Comparison of ENCODE assay signal across 8 cellular contexts in the genomic region with DNA sequence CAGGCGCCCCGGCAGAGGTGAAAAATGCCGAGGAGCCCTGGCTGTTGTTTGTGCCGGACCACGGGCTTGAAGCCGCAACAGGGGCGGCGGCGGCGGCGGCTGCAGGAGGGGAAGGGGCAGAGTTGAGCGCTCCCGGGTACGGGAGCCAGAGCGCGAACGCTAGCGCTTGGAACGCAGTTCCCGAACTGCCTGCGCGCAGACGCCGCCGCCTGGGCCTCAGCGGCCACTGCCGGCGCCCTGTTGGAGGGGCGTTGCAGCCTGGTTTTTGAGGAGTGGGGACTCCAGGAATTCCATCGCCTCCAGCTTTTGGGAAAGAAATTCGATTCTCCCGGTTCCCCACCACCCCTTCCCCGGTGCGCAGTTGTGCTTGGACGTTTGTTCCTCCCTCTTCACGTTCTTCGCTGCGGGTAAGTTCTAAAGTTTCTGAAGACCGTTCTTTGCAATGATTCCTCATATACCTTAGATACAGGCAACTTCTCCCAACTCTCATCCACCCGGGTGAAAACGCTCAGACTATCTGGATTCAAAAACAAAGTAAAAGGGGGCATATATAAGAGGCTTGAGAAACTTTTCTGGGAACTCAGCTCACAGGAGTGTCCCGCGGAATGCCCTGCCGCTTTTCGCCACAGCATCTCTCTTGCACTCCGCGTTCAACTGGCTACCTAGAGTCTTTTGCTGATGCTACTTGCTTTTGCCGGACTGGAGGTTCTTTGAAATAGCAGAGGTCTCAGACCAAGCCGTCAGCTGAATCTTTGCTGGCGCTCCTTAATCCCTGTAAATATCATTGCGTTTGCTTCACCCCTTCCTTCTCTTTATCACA. TPM values are rescaled to one million over a fixed set of nuclear protein-coding genes. Genes with fewer than 3 reads are reported as not detected.
DNase-seq lines count a peak whose midpoint lies in the region; ATAC-seq and TF ChIP-seq lines count a peak whose summit lies in the region.

No MANE protein-coding gene starts in this region.

- POLR2A ChIA-PET in CD4-positive, alpha-beta memory T cell (lab: Charles Lee; ENCODE audit: partially characterized antibody), result no interaction called here

- peaks cover 0 to 2% of the 10 kb centered on the region in 2 donors for H3K36me3 Mint-ChIP-seq in CD4-positive, alpha-beta memory T cell
- H3K36me3 Mint-ChIP-seq in stimulated activated memory B cell treated with anti-CD40 and anti-IgM and Interleukin-4, amounts not matched to agents 10 μg/mL and 1 μg/mL and 100 μg/mL, for 72 hours, result no peaks in the 10 kb centered on the region

- DNase-seq in CD4-positive, alpha-beta memory T cell, result no peak
- DNase-seq in GM23248 (peak; percentile 81), RWPE2 (ENCODE audit: low spot score) (no peak), coronary artery (ENCODE audit: low spot score) (peak; percentile 75), left kidney (ENCODE audit: low read depth, low spot score) (peak; percentile 86)

- peak overlapping the region in 1 of 2 donors; percentile 45 for H3K4me3 ChIP-seq in CD4-positive, alpha-beta memory T cell (ENCODE audit: low read length in 2 of 2)
- H3K4me3 ChIP-seq in GM23248, result peak overlapping the region; percentile 92
- peak overlapping the region; percentile 63 for H3K4me3 ChIP-seq in RWPE2 (ENCODE audit: severe bottlenecking)
- peak overlapping the region; percentile 92 for H3K4me3 ChIP-seq in coronary artery

- CTCF ChIA-PET in CD4-positive, alpha-beta memory T cell (lab: Charles Lee; ENCODE audit: partially characterized antibody), result no interaction called here

- H3K36me3 ChIP-seq in CD4-positive, alpha-beta memory T cell (ENCODE audit: insufficient read depth, low read length), result no peaks in the 10 kb centered on the region
- H3K36me3 ChIP-seq in GM23248 (ENCODE audit: low read depth) (no peaks in the 10 kb centered on the region), RWPE2 (ENCODE audit: low read depth) (no peaks in the 10 kb centered on the region)

- no peaks in the 10 kb centered on the region for H3K9me2 ChIP-seq in GM23248 (ENCODE audit: insufficient read depth)

- peak overlapping the region; percentile 88 for H3K9ac ChIP-seq in GM23248

- no peaks in the 10 kb centered on the region for H4K20me1 ChIP-seq in GM23248 (ENCODE audit: insufficient read depth)

- H3K27me3 ChIP-seq in CD4-positive, alpha-beta memory T cell (ENCODE audit: insufficient read depth, low read length), result peaks cover 4% of the 10 kb centered on the region
- H3K27me3 ChIP-seq in GM23248 (replicated peaks; ENCODE audit: insufficient read depth) (no peaks in the 10 kb centered on the region), RWPE2 (ENCODE audit: insufficient read depth, poor library complexity, severe bottlenecking) (no peaks in the 10 kb centered on the region)

- H3K4me3 Mint-ChIP-seq in CD4-positive, alpha-beta memory T cell, result peak overlapping the region; percentile 76 to 89 (median 81)
- H3K4me3 Mint-ChIP-seq in stimulated activated memory B cell treated with anti-CD40 and anti-IgM and Interleukin-4, amounts not matched to agents 10 μg/mL and 1 μg/mL and 100 μg/mL, for 72 hours, result peak overlapping the region; percentile 77

- peaks cover 9 to 41% (median 25%) of the 10 kb centered on the region in 4 donors for H3K4me1 Mint-ChIP-seq in CD4-positive, alpha-beta memory T cell
- H3K4me1 Mint-ChIP-seq in stimulated activated memory B cell treated with anti-CD40 and anti-IgM and Interleukin-4, amounts not matched to agents 10 μg/mL and 1 μg/mL and 100 μg/mL, for 72 hours, result peaks cover 32% of the 10 kb centered on the region

- 1% methylated on average over 38 to 39 of the region's 51 CpGs for whole genome bisulfite sequencing in GM23248 (ENCODE audit: low coverage in 1 of 2, low lambda C conversion rate in 2 of 2, missing lambda C conversion rate in 2 of 2), 2 experiments

- peak overlapping the region; percentile 96 for H3K4me2 ChIP-seq in GM23248 (ENCODE audit: unreplicated experiment)

- H2AFZ ChIP-seq in GM23248, result peak overlapping the region; percentile 95

- peaks cover 17% of the 10 kb centered on the region for H3K4me1 ChIP-seq in CD4-positive, alpha-beta memory T cell (ENCODE audit: insufficient read depth, low read length)
- H3K4me1 ChIP-seq in GM23248 (ENCODE audit: insufficient read depth) (peaks cover 31% of the 10 kb centered on the region), RWPE2 (ENCODE audit: insufficient read depth, poor library complexity, severe bottlenecking) (no peaks in the 10 kb centered on the region)

- ATAC-seq in RWPE2 (ENCODE audit: low read depth), result peak; percentile 21
- no peak for ATAC-seq in stimulated activated memory B cell treated with anti-CD40 and anti-IgM and Interleukin-4, amounts not matched to agents 10 μg/mL and 1 μg/mL and 100 μg/mL, for 72 hours
- no peak for ATAC-seq in GM19467 (IDR thresholded peaks at IDR 0.05; ENCODE audit: unreplicated experiment)
- no peak for ATAC-seq in HG03159 (IDR thresholded peaks at IDR 0.05; ENCODE audit: unreplicated experiment)

- no peaks in the 10 kb centered on the region for H3K9me3 ChIP-seq in CD4-positive, alpha-beta memory T cell (ENCODE audit: control insufficient read depth in 1 of 2, low read length in 2 of 2)
- no peaks in the 10 kb centered on the region for H3K9me3 ChIP-seq in GM23248 (ENCODE audit: low read depth)
- no peaks in the 10 kb centered on the region for H3K9me3 ChIP-seq in RWPE2 (ENCODE audit: severe bottlenecking)

- TF ChIP-seq CTCF in RWPE2 (IDR thresholded peaks at IDR 0.05; ENCODE audit: poor library complexity, severe bottlenecking) (no peak), coronary artery (IDR thresholded peaks at IDR 0.05) (no peak)

- intact Hi-C loops in CD4-positive, alpha-beta memory T cell (cut with micrococcal nuclease), result no loop called here

- peaks cover 15% of the 10 kb centered on the region for H3F3A ChIP-seq in GM23248 (ENCODE audit: insufficient read depth)

- peak overlapping the region in 3 of 7 donors; percentile 14 to 62 (median 42) for H3K27ac Mint-ChIP-seq in CD4-positive, alpha-beta memory T cell
- no peak overlapping the region for H3K27ac Mint-ChIP-seq in stimulated activated memory B cell treated with anti-CD40 and anti-IgM and Interleukin-4, amounts not matched to agents 10 μg/mL and 1 μg/mL and 100 μg/mL, for 72 hours

- peaks cover 50% of the 10 kb centered on the region for H3K79me2 ChIP-seq in GM23248 (ENCODE audit: insufficient read depth)

- H3K27me3 Mint-ChIP-seq in CD4-positive, alpha-beta memory T cell, result peaks cover 47 to 50% of the 10 kb centered on the region in 2 donors
- H3K27me3 Mint-ChIP-seq in stimulated activated memory B cell treated with anti-CD40 and anti-IgM and Interleukin-4, amounts not matched to agents 10 μg/mL and 1 μg/mL and 100 μg/mL, for 72 hours, result peaks cover 58% of the 10 kb centered on the region

- H3K27ac ChIP-seq in CD4-positive, alpha-beta memory T cell (ENCODE audit: low read depth, low read length), result no peak overlapping the region
- H3K27ac ChIP-seq in GM23248 (peak overlapping the region; percentile 65), RWPE2 (ENCODE audit: poor library complexity, severe bottlenecking) (peak overlapping the region; percentile 30), coronary artery (peak overlapping the region; percentile 86 to 95)

- H3K9me3 Mint-ChIP-seq in CD4-positive, alpha-beta memory T cell, result peaks cover 0 to 7% (median 0%) of the 10 kb centered on the region in 8 donors
- H3K9me3 Mint-ChIP-seq in stimulated activated memory B cell treated with anti-CD40 and anti-IgM and Interleukin-4, amounts not matched to agents 10 μg/mL and 1 μg/mL and 100 μg/mL, for 72 hours, result no peaks in the 10 kb centered on the region

- in situ Hi-C loops in GM23248 (cut with MboI), result loop anchor here (10.0 to 25.0 kb wide), 2 partner anchors 419 to 1297 kb away; no protein-coding TSS in a partner anchor

RNA-seq across cellular contexts. Expression of a gene that starts 1.0 kb away (rescaled TPM):
- total RNA-seq in CD4-positive, alpha-beta memory T cell, result not detected
- polyA plus RNA-seq in CD4-positive, alpha-beta memory T cell, result not detected
- total RNA-seq in GM23248 (2014; rRNA removed; shearing (Covaris generic)), result 22.0 and 22.4 TPM in 2 replicates
- 2.1 and 2.4 TPM in 2 replicates for polyA plus RNA-seq in GM23248 (2016; fragmentation: Nextera tagmentation; extraction: Ambion mirVana)

Comparison
In these comparisons a context has a peak if more than half of its experiments do, and no peak if none do; other contexts are left out.
1. DNase-seq: peak in GM23248 (single experiment), coronary artery (single experiment) and left kidney (single experiment); none in CD4-positive, alpha-beta memory T cell (0 of 5) and RWPE2 (single experiment).
2. RNA of a gene that starts 1.0 kb away (total RNA-seq): 22.0 to 22.4 TPM in GM23248; not detected in CD4-positive, alpha-beta memory T cell; every median in the first group is over 10 times any median in the second.